Comparison of ENCODE assay signal across 20 cellular contexts in the genomic region with DNA sequence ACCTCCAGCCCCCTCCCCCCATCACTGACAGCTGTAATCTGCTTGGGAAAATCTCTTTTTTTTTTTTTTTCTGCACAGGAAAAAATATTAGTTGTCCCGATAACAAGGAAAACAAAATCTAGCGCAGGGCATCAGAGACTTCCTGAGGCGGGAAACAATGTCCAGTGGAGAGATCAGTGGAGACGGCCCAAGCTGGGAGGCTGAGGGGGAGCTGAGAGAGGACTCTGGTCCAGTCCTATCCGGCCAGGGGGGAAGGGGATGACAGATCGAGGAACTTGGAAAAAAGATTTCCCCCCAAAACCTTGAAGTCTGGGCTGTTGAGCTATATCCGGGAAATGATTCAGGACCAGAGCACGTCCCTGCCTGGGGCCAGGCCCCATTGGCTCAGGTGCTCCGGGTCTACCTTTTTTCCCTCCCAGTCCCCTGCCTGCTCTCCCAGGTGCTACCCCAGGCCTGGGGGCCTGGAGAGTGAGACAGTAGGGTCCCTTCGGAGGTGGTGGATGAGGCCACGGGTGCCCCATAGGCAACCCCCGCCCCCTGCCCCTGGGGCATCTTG. TPM values are rescaled to one million over a fixed set of nuclear protein-coding genes. Genes with fewer than 3 reads are reported as not detected.
A peak's percentile ranks its signal among the peaks of the same experiment; 100 is the strongest.
DNase-seq lines count a peak whose midpoint lies in the region; ATAC-seq, FAIRE-seq and TF ChIP-seq lines count a peak whose summit lies in the region.
"Had no signal": no experiment of that assay in that cellular context is flagged by ENCODE, and none has a peak within 500 bp of the region (broad histone marks: within the 10 kb centered on the region; RNA-seq: fewer than 3 reads in every experiment).

No MANE protein-coding gene starts in this region.

- H3K9me3 Mint-ChIP-seq in nephron progenitor cell (no peaks in the 10 kb centered on the region), immature natural killer cell (no peaks in the 10 kb centered on the region)

- no peak overlapping the region for H3K4me3 ChIP-seq in right atrium auricular region
- H3K4me3 ChIP-seq in endothelial cell of umbilical vein (replicated peaks in 1 of 3; ENCODE audit: insufficient read depth in 1 of 3, low read depth in 1 of 3, low read length in 3 of 3): no peak overlapping the region
- H3K4me3 ChIP-seq: A549, GM12878, SJCRH30 had no signal

- POLR2A ChIA-PET in endothelial cell of umbilical vein (lab: Charles Lee): interaction anchor here (1.1 to 1.7 kb wide), 5 partner anchors 9 to 26 kb away, joined by 3 to 19 read pairs (median 4); partner anchors contain the start of gene DLL4

- H3K4me1 Mint-ChIP-seq in nephron progenitor cell (peaks cover 73% of the 10 kb centered on the region), immature natural killer cell (no peaks in the 10 kb centered on the region)

- no peak overlapping the region for H3K4me2 ChIP-seq in endothelial cell of umbilical vein (ENCODE audit: insufficient read depth, low read length)
- H3K4me2 ChIP-seq: A549 had no signal

- TF ChIP-seq POLR2A in endothelial cell of umbilical vein (IDR thresholded peaks at IDR 0.05; ENCODE audit: low read depth, low read length): no peak

- H3K36me3 Mint-ChIP-seq in nephron progenitor cell (ENCODE audit: low read depth) (no peaks in the 10 kb centered on the region), immature natural killer cell (no peaks in the 10 kb centered on the region)
- H3K36me3 Mint-ChIP-seq: CD4-positive, CD25-positive, alpha-beta regulatory T cell had no signal

- DNase-seq in right atrium auricular region (ENCODE audit: low spot score) (no peak), left ventricle myocardium superior (no peak), endothelial cell of umbilical vein (ENCODE audit: low read depth, low spot score) (peak; percentile 55), nephron progenitor cell (no peak), NOMO-1 (lab: John Stamatoyannopoulos, UW; ENCODE audit: unreplicated experiment in 2 of 2) (no peak), UCSD-AML1 (lab: John Stamatoyannopoulos, UW; ENCODE audit: unreplicated experiment) (no peak), AML-193 (lab: John Stamatoyannopoulos, UW) (no peak), immature natural killer cell (no peak)
- DNase-seq: Calu3; CD4-positive, CD25-positive, alpha-beta regulatory T cell; KG1; NCI-H1092; NCI-H446 had no signal

- H3K27me3 ChIP-seq in right atrium auricular region (no peaks in the 10 kb centered on the region), endothelial cell of umbilical vein (ENCODE audit: control insufficient read depth in 2 of 2, insufficient read depth in 2 of 2, low read length in 2 of 2) (no peaks in the 10 kb centered on the region)
- H3K27me3 ChIP-seq: SJCRH30 had no signal

- no peak for ATAC-seq in left ventricle myocardium superior

- H3K36me3 ChIP-seq in right atrium auricular region (no peaks in the 10 kb centered on the region), endothelial cell of umbilical vein (ENCODE audit: control insufficient read depth in 2 of 2, extremely low read depth in 1 of 2, insufficient read depth in 2 of 2, low read length in 2 of 2) (no peaks in the 10 kb centered on the region)
- H3K36me3 ChIP-seq: SJCRH30 had no signal

- no TSS peak for BruUV-seq in endothelial cell of umbilical vein (replicated peaks; lab: Mats Ljungman, UMichigan)

- no peaks in the 10 kb centered on the region for H4K20me1 ChIP-seq in endothelial cell of umbilical vein (replicated peaks; ENCODE audit: control insufficient read depth, extremely low read depth, insufficient read depth, low read length)

- H3K79me2 ChIP-seq in endothelial cell of umbilical vein (ENCODE audit: control insufficient read depth, insufficient read depth, low read length): no peaks in the 10 kb centered on the region

- H3K9me3 ChIP-seq in right atrium auricular region (no peaks in the 10 kb centered on the region), endothelial cell of umbilical vein (replicated peaks; ENCODE audit: control insufficient read depth, insufficient read depth, low read length) (no peaks in the 10 kb centered on the region)
- H3K9me3 ChIP-seq: A549, SJCRH30 had no signal

- CTCF ChIA-PET in endothelial cell of umbilical vein (lab: Charles Lee): interaction anchor here (0.7 to 6.5 kb wide), 9 partner anchors 8 to 269 kb away, joined by 3 to 100 read pairs (median 8); partner anchors contain the start of genes DLL4 and VPS18

- TF ChIP-seq CTCF in right atrium auricular region (IDR thresholded peaks at IDR 0.05): no peak
- TF ChIP-seq CTCF in endothelial cell of umbilical vein (IDR thresholded peaks at IDR 0.05; ENCODE audit: extremely low read depth in 1 of 2, insufficient read depth in 1 of 2, low read depth in 1 of 2, low read length in 2 of 2): no peak
- no peak for TF ChIP-seq CTCF in nephron progenitor cell (IDR thresholded peaks at IDR 0.05)

- peaks cover 0 to 4% of the 10 kb centered on the region in 2 donors for H3K4me1 ChIP-seq in right atrium auricular region
- peaks cover 41% of the 10 kb centered on the region for H3K4me1 ChIP-seq in endothelial cell of umbilical vein (ENCODE audit: control insufficient read depth, extremely low read depth, insufficient read depth, low read length)
- H3K4me1 ChIP-seq: A549, SJCRH30 had no signal

- H3K27ac Mint-ChIP-seq in nephron progenitor cell: peak overlapping the region; percentile 94
- H3K27ac Mint-ChIP-seq in immature natural killer cell: no peak overlapping the region
- H3K27ac Mint-ChIP-seq: CD4-positive, CD25-positive, alpha-beta regulatory T cell had no signal

- dilution Hi-C loops in endothelial cell of umbilical vein (cut with MboI; ENCODE audit: extremely low pct_ligation_motif_present, low sequenced_read_pairs): no loop called here

- H3K9ac ChIP-seq in endothelial cell of umbilical vein (replicated peaks; ENCODE audit: extremely low read depth, insufficient read depth, low read length): no peak overlapping the region

- H3K27me3 Mint-ChIP-seq in nephron progenitor cell (ENCODE audit: low read depth, poor library complexity) (peaks cover 9% of the 10 kb centered on the region), immature natural killer cell (ENCODE audit: low read depth in 3 of 3) (peaks cover 0 to 3% (median 0%) of the 10 kb centered on the region in 3 donors)
- H3K27me3 Mint-ChIP-seq: CD4-positive, CD25-positive, alpha-beta regulatory T cell had no signal

- no peaks in the 10 kb centered on the region for H3K9me1 ChIP-seq in endothelial cell of umbilical vein (replicated peaks; ENCODE audit: control insufficient read depth, extremely low read depth, insufficient read depth, low read length)

- intact Hi-C loops in left ventricle myocardium superior (cut with micrococcal nuclease) (no loop called here), endothelial cell of umbilical vein (cut with micrococcal nuclease) (loop anchor here (2.0 kb wide), 1 partner anchor 16 kb away; no protein-coding TSS in a partner anchor)

- no peak overlapping the region for H3K4me3 Mint-ChIP-seq in nephron progenitor cell
- no peak overlapping the region for H3K4me3 Mint-ChIP-seq in immature natural killer cell
- H3K4me3 Mint-ChIP-seq: CD4-positive, CD25-positive, alpha-beta regulatory T cell had no signal

- H3K27ac ChIP-seq in right atrium auricular region (peak overlapping the region; percentile 23 to 51), endothelial cell of umbilical vein (ENCODE audit: insufficient read depth, low read depth, low read length) (peak overlapping the region; percentile 69)
- H3K27ac ChIP-seq: A549, HL-60, SJCRH30 had no signal

- H2AFZ ChIP-seq in endothelial cell of umbilical vein (ENCODE audit: low read depth, low read length): peak overlapping the region; percentile 58

- peak; percentile 84 for FAIRE-seq in endothelial cell of umbilical vein (lab: Jason Lieb, UNC)
- FAIRE-seq: A549, GM12878, GM18507, RCC 7860 had no signal

RNA-seq across cellular contexts. Expression of gene DLL4, which starts 14.0 kb away (rescaled TPM):
- total RNA-seq in right atrium auricular region (1 to 10 TPM; 7.5 to 9.8 TPM), left ventricle myocardium superior (11.6 TPM), endothelial cell of umbilical vein (55.2 and 75.8 TPM in 2 replicates)
- polyA plus RNA-seq in endothelial cell of umbilical vein (25.5 and 57.8 TPM in 2 replicates), immature natural killer cell (not detected)
- 26.3 and 26.9 TPM in 2 replicates for polyA plus RNA-seq in endothelial cell of umbilical vein (2011; cell fraction: cytosol; rRNA removed)
- 173 and 179 TPM in 2 replicates for polyA plus RNA-seq in endothelial cell of umbilical vein (2011; cell fraction: nucleus; rRNA removed)
- 3.9 and 5.5 TPM in 2 replicates for polyA plus RNA-seq in endothelial cell of umbilical vein (2012)
- polyA minus RNA-seq in endothelial cell of umbilical vein: 41.3 and 85.8 TPM in 2 replicates
- polyA minus RNA-seq in endothelial cell of umbilical vein (2011; cell fraction: cytosol; rRNA and poly(A)+ RNA removed): 7.6 TPM
- 142 and 155 TPM in 2 replicates for polyA minus RNA-seq in endothelial cell of umbilical vein (2011; cell fraction: nucleus; rRNA and poly(A)+ RNA removed)
- total RNA-seq: Calu3; CD4-positive, CD25-positive, alpha-beta regulatory T cell; MCF 10A had no signal
- polyA plus RNA-seq: CD4-positive, CD25-positive, alpha-beta regulatory T cell had no signal

RNA-seq across cellular contexts. Expression of gene VPS18, which starts 20.9 kb away (rescaled TPM):
- total RNA-seq in right atrium auricular region: 10 to 100 TPM; 18.1 to 26.1 TPM
- 22.7 TPM for total RNA-seq in left ventricle myocardium superior
- 32.8 and 33.3 TPM in 2 replicates for total RNA-seq in endothelial cell of umbilical vein
- 29.3 and 34.1 TPM in 2 replicates for polyA plus RNA-seq in endothelial cell of umbilical vein
- polyA plus RNA-seq in endothelial cell of umbilical vein (2011; cell fraction: cytosol; rRNA removed): 19.1 and 21.5 TPM in 2 replicates
- polyA plus RNA-seq in endothelial cell of umbilical vein (2011; cell fraction: nucleus; rRNA removed): 24.1 and 25.4 TPM in 2 replicates
- polyA plus RNA-seq in endothelial cell of umbilical vein (2012): 22.5 and 22.6 TPM in 2 replicates
- 50.3 and 70.1 TPM in 2 replicates for polyA minus RNA-seq in endothelial cell of umbilical vein
- 41.5 TPM for polyA minus RNA-seq in endothelial cell of umbilical vein (2011; cell fraction: cytosol; rRNA and poly(A)+ RNA removed)
- polyA minus RNA-seq in endothelial cell of umbilical vein (2011; cell fraction: nucleus; rRNA and poly(A)+ RNA removed): 20.5 and 25.5 TPM in 2 replicates
- polyA plus RNA-seq in immature natural killer cell: 10 to 100 TPM; 20.8 to 36.8 (median 35.3) TPM

RNA-seq across cellular contexts. Expression of gene CHAC1, which starts 38.1 kb away (rescaled TPM):
- total RNA-seq in right atrium auricular region (10 to 100 TPM; 11.9 to 36.1 TPM), left ventricle myocardium superior (2.2 TPM), endothelial cell of umbilical vein (4.6 and 5.6 TPM in 2 replicates)
- polyA plus RNA-seq in endothelial cell of umbilical vein (18.9 and 25.7 TPM in 2 replicates), immature natural killer cell (under 1 TPM in 1 of 3 donors, not detected in 2; 0.77 TPM)
- 13.1 and 22.6 TPM in 2 replicates for polyA plus RNA-seq in endothelial cell of umbilical vein (2011; cell fraction: cytosol; rRNA removed)
- polyA plus RNA-seq in endothelial cell of umbilical vein (2011; cell fraction: nucleus; rRNA removed): 25.1 and 29.0 TPM in 2 replicates
- polyA plus RNA-seq in endothelial cell of umbilical vein (2012): 3.2 and 4.3 TPM in 2 replicates
- polyA minus RNA-seq in endothelial cell of umbilical vein: 10.6 and 13.9 TPM in 2 replicates
- 31.1 TPM for polyA minus RNA-seq in endothelial cell of umbilical vein (2011; cell fraction: cytosol; rRNA and poly(A)+ RNA removed)
- 22.0 and 32.1 TPM in 2 replicates for polyA minus RNA-seq in endothelial cell of umbilical vein (2011; cell fraction: nucleus; rRNA and poly(A)+ RNA removed)

RNA-seq across cellular contexts. Expression of gene RHOV, which starts 41.1 kb away (rescaled TPM):
- not detected for total RNA-seq in right atrium auricular region
- total RNA-seq in left ventricle myocardium superior: not detected
- 0.18 and 0.20 TPM in 2 replicates for total RNA-seq in endothelial cell of umbilical vein
- 0.15 and 0.19 TPM in 2 replicates for polyA plus RNA-seq in endothelial cell of umbilical vein
- 0.04 and 0.08 TPM in 2 replicates for polyA plus RNA-seq in endothelial cell of umbilical vein (2011; cell fraction: cytosol; rRNA removed)
- 1.1 TPM in 2 replicates for polyA plus RNA-seq in endothelial cell of umbilical vein (2011; cell fraction: nucleus; rRNA removed)
- polyA plus RNA-seq in endothelial cell of umbilical vein (2012): 0.23 and 0.35 TPM in 2 replicates
- polyA minus RNA-seq in endothelial cell of umbilical vein: 0.15 TPM in 1 of 2 replicates, not detected in the other
- 29.2 TPM for polyA minus RNA-seq in endothelial cell of umbilical vein (2011; cell fraction: cytosol; rRNA and poly(A)+ RNA removed)
- 0.38 and 0.96 TPM in 2 replicates for polyA minus RNA-seq in endothelial cell of umbilical vein (2011; cell fraction: nucleus; rRNA and poly(A)+ RNA removed)
- not detected for polyA plus RNA-seq in immature natural killer cell
- total RNA-seq: CD4-positive, CD25-positive, alpha-beta regulatory T cell had no signal
